In genomic region chr11:12882670-12883069, GRCh38 we compare ENCODE assay signal across 19 cellular contexts.
"Had no signal": no experiment of that assay in that cellular context is flagged by ENCODE, and none has a peak within 500 bp of the region (broad histone marks: within the 10 kb centered on the region; RNA-seq: fewer than 3 reads in every experiment).

No MANE protein-coding gene starts in this region.

- H3K4me3 ChIP-seq: cardiac muscle cell had no signal

- DNase-seq: activated CD4-positive, alpha-beta memory T cell treated with anti-CD3 and anti-CD28 coated beads for 36 hours; activated CD4-positive, alpha-beta T cell treated with anti-CD3 and anti-CD28 coated beads, Interleukin-2, amount 10 ng/mL, durations not matched to agents 7 days and 5 days; activated CD4-positive, CD25-positive, alpha-beta regulatory T cell; activated CD8-positive, alpha-beta memory T cell treated with anti-CD3 and anti-CD28 coated beads for 24 hours; activated effector memory CD4-positive, alpha-beta T cell treated with anti-CD3 and anti-CD28 coated beads, Interleukin-2, amount 50 U/mL, for 16 hours; activated naive CD4-positive, alpha-beta T cell treated with anti-CD3 and anti-CD28 coated beads for 36 hours; activated T-cell treated with anti-CD3 and anti-CD28 coated beads, Interleukin-2, amount 50 U/mL, for 4 hours; brain microvascular endothelial cell; NCI-H1048; NCI-H146; NCI-H187 treated with DMSO at 0.1 percent for 48 hours; NCI-H2081 treated with DMSO at 0.1 percent for 48 hours; NCI-H446 treated with DMSO at 0.1 percent for 48 hours; NCI-H524 treated with DMSO at 0.1 percent for 48 hours; NCI-H748 treated with DMSO at 0.1 percent for 48 hours; SIG-M5; T-helper 1 cell had no signal

- ATAC-seq: activated T-cell treated with anti-CD3 and anti-CD28 coated beads, Interleukin-2, amount 50 U/mL, for 4 hours had no signal

- H3K27me3 ChIP-seq: brain microvascular endothelial cell, cardiac muscle cell had no signal

- H3K27ac ChIP-seq: brain microvascular endothelial cell, cardiac muscle cell, VCaP had no signal
